ENCODE assay signal across 15 cellular contexts in genomic region chr10:34549001-34549400, GRCh38.
DNase-seq lines count a peak whose midpoint lies in the region; TF ChIP-seq lines count a peak whose summit lies in the region.
"Had no signal": no experiment of that assay in that cellular context is flagged by ENCODE, and none has a peak within 500 bp of the region (broad histone marks: within the 10 kb centered on the region; RNA-seq: fewer than 3 reads in every experiment).

No MANE protein-coding gene starts in this region.

- no peaks in the 10 kb centered on the region for H3K9me3 Mint-ChIP-seq in activated CD4-positive, alpha-beta memory T cell treated with anti-CD3 and anti-CD28 coated beads for 36 hours
- H3K9me3 Mint-ChIP-seq: CD4-positive, alpha-beta memory T cell had no signal

- no peak overlapping the region for H3K27ac Mint-ChIP-seq in activated CD4-positive, alpha-beta memory T cell treated with anti-CD3 and anti-CD28 coated beads for 36 hours
- H3K27ac Mint-ChIP-seq: CD4-positive, alpha-beta memory T cell had no signal

- no peaks in the 10 kb centered on the region for H3K36me3 Mint-ChIP-seq in activated CD4-positive, alpha-beta memory T cell treated with anti-CD3 and anti-CD28 coated beads for 36 hours
- H3K36me3 Mint-ChIP-seq: CD4-positive, alpha-beta memory T cell had no signal

- H3K9me3 ChIP-seq in HEK293 (ENCODE audit: control insufficient read depth, insufficient read depth, low read depth, low read length) = no peaks in the 10 kb centered on the region
- no peaks in the 10 kb centered on the region for H3K9me3 ChIP-seq in suprapubic skin
- H3K9me3 ChIP-seq: BE2C had no signal

- H3K36me3 ChIP-seq in HEK293 (ENCODE audit: control insufficient read depth in 2 of 2, insufficient read depth in 1 of 2, low read length in 2 of 2) (no peaks in the 10 kb centered on the region), suprapubic skin (no peaks in the 10 kb centered on the region)
- H3K36me3 ChIP-seq: BE2C had no signal

- H3K27ac ChIP-seq in HEK293 (ENCODE audit: extremely low read depth, low read depth, low read length) (no peak overlapping the region), suprapubic skin (no peak overlapping the region)
- H3K27ac ChIP-seq: C4-2B, GM23248, HL-60 had no signal

- H3K4me3 ChIP-seq in HEK293 (ENCODE audit: low read depth, low read length) (no peak overlapping the region), fibroblast of mammary gland (ENCODE audit: control insufficient read depth, low read depth, low read length) (no peak overlapping the region), suprapubic skin (no peak overlapping the region)
- H3K4me3 ChIP-seq: GM12878, GM23248 had no signal

- no peaks in the 10 kb centered on the region for H3K4me1 Mint-ChIP-seq in activated CD4-positive, alpha-beta memory T cell treated with anti-CD3 and anti-CD28 coated beads for 36 hours (ENCODE audit: low read depth)
- H3K4me1 Mint-ChIP-seq: CD4-positive, alpha-beta memory T cell had no signal

- intact Hi-C loops in activated CD4-positive, alpha-beta memory T cell treated with anti-CD3 and anti-CD28 coated beads for 36 hours (cut with micrococcal nuclease) = no loop called here

- H3K4me1 ChIP-seq in HEK293 (ENCODE audit: control insufficient read depth, insufficient read depth, low read length) (no peaks in the 10 kb centered on the region), suprapubic skin (no peaks in the 10 kb centered on the region)
- H3K4me1 ChIP-seq: BE2C had no signal

- DNase-seq in amniotic epithelial cell (ENCODE audit: low read depth) (peak; percentile 27), fibroblast of mammary gland (ENCODE audit: low read depth) (peak; percentile 18), suprapubic skin (ENCODE audit: low spot score in 2 of 2) (no peak)
- no peak for DNase-seq in activated CD4-positive, alpha-beta memory T cell treated with anti-CD3 and anti-CD28 coated beads for 36 hours
- DNase-seq in activated naive CD4-positive, alpha-beta T cell treated with Interleukin-2 at 50 U/mL for 16 hours = no peak
- no peak for DNase-seq in activated CD4-positive, alpha-beta T cell treated with anti-CD3 and anti-CD28 coated beads, Interleukin-2, amount 50 U/mL, for 1 hour
- DNase-seq: BE2C; CD4-positive, alpha-beta memory T cell; DMS79; GM23248; H7 had no signal

- POLR2A ChIA-PET in HEK293 (lab: Yijun Ruan, JAX) = no interaction called here
- POLR2A ChIA-PET in activated CD4-positive, alpha-beta memory T cell treated with anti-CD3 and anti-CD28 coated beads for 36 hours (lab: Charles Lee) = no interaction called here

- no peaks in the 10 kb centered on the region for H3K27me3 Mint-ChIP-seq in activated CD4-positive, alpha-beta memory T cell treated with anti-CD3 and anti-CD28 coated beads for 36 hours
- H3K27me3 Mint-ChIP-seq: CD4-positive, alpha-beta memory T cell had no signal

- no peaks in the 10 kb centered on the region for H3K27me3 ChIP-seq in suprapubic skin
- H3K27me3 ChIP-seq: BE2C had no signal

- no peak for TF ChIP-seq POLR2A in suprapubic skin (IDR thresholded peaks at IDR 0.05)

- 87% methylated on average over 3 of the region's 3 CpGs for WGBS in suprapubic skin

- H3K4me3 Mint-ChIP-seq in activated CD4-positive, alpha-beta memory T cell treated with anti-CD3 and anti-CD28 coated beads for 36 hours = no peak overlapping the region
- H3K4me3 Mint-ChIP-seq: CD4-positive, alpha-beta memory T cell had no signal

- no peak for TF ChIP-seq EP300 in suprapubic skin (IDR thresholded peaks at IDR 0.05)

- no peak for TF ChIP-seq CTCF in HEK293 (tag by site-specific recombination; IDR thresholded peaks at IDR 0.05)
- TF ChIP-seq CTCF in fibroblast of mammary gland (conservative IDR thresholded peaks at IDR 0.05; ENCODE audit: control insufficient read depth, insufficient read depth, low read depth, low read length) = no peak
- no peak for TF ChIP-seq CTCF in suprapubic skin (IDR thresholded peaks at IDR 0.05)

- CTCF ChIA-PET in HEK293 (lab: Yijun Ruan, JAX) = no interaction called here
- CTCF ChIA-PET in activated CD4-positive, alpha-beta memory T cell treated with anti-CD3 and anti-CD28 coated beads for 36 hours (lab: Charles Lee) = no interaction called here

TF ChIP-seq in HEK293, 187 proteins besides CTCF, POLR2A, EP300 and RAD21:
- peak; percentile 59 for TF ChIP-seq SCRT2 (tag by site-specific recombination; IDR thresholded peaks at IDR 0.05)
- no peak for TF ChIP-seq ZNF292 (tag by site-specific recombination; IDR thresholded peaks at IDR 0.05; ENCODE audit: borderline replicate concordance, low read depth)
- TF ChIP-seq, protein P1, sequence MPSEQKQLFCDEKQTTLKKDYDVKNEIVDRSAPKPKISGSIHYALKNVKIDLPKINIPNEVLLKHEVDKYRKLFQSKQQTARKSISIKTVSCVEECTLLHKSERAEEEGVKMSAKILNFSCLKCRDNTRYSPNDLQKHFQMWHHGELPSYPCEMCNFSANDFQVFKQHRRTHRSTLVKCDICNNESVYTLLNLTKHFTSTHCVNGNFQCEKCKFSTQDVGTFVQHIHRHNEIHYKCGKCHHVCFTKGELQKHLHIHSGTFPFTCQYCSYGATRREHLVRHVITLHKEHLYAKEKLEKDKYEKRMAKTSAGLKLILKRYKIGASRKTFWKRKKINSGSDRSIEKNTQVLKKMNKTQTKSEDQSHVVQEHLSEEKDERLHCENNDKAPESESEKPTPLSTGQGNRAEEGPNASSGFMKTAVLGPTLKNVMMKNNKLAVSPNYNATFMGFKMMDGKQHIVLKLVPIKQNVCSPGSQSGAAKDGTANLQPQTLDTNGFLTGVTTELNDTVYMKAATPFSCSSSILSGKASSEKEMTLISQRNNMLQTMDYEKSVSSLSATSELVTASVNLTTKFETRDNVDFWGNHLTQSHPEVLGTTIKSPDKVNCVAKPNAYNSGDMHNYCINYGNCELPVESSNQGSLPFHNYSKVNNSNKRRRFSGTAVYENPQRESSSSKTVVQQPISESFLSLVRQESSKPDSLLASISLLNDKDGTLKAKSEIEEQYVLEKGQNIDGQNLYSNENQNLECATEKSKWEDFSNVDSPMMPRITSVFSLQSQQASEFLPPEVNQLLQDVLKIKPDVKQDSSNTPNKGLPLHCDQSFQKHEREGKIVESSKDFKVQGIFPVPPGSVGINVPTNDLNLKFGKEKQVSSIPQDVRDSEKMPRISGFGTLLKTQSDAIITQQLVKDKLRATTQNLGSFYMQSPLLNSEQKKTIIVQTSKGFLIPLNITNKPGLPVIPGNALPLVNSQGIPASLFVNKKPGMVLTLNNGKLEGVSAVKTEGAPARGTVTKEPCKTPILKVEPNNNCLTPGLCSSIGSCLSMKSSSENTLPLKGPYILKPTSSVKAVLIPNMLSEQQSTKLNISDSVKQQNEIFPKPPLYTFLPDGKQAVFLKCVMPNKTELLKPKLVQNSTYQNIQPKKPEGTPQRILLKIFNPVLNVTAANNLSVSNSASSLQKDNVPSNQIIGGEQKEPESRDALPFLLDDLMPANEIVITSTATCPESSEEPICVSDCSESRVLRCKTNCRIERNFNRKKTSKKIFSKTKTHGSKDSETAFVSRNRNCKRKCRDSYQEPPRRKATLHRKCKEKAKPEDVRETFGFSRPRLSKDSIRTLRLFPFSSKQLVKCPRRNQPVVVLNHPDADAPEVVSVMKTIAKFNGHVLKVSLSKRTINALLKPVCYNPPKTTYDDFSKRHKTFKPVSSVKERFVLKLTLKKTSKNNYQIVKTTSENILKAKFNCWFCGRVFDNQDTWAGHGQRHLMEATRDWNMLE (tag by site-specific recombination; conservative IDR thresholded peaks at IDR 0.05; ENCODE audit: low read depth) = no peak
TF ChIP-seq in HEK293: peak in this region for 1.

Comparison
In these comparisons a context has a peak if more than half of its experiments do, and no peak if none do; other contexts are left out.
1. DNase-seq: peak in amniotic epithelial cell (single experiment) and fibroblast of mammary gland (single experiment); none in activated CD4-positive, alpha-beta memory T cell treated with anti-CD3 and anti-CD28 coated beads for 36 hours (single experiment), suprapubic skin (0 of 2), activated naive CD4-positive, alpha-beta T cell treated with Interleukin-2 at 50 U/mL for 16 hours (single experiment) and activated CD4-positive, alpha-beta T cell treated with anti-CD3 and anti-CD28 coated beads, Interleukin-2, amount 50 U/mL, for 1 hour (single experiment).